In genomic region chr3:115832265-115832664, GRCh38 we compare ENCODE assay signal across 20 cellular contexts.
"Had no signal": no experiment of that assay in that cellular context is flagged by ENCODE, and none has a peak within 500 bp of the region (broad histone marks: within the 10 kb centered on the region; RNA-seq: fewer than 3 reads in every experiment).

No MANE protein-coding gene starts in this region.

- FAIRE-seq: endothelial cell of umbilical vein, pancreas, TTC549 had no signal

- H3K4me3 ChIP-seq: cardiac muscle cell, esophagus muscularis mucosa, heart right ventricle, pancreas, sigmoid colon, spleen, thyroid gland had no signal

- H3K36me3 ChIP-seq: cardiac muscle cell, esophagus muscularis mucosa, heart right ventricle, pancreas, sigmoid colon, spleen, thyroid gland had no signal

- ATAC-seq: activated CD4-positive, alpha-beta T cell treated with anti-CD3 and anti-CD28 coated beads for 36 hours; heart right ventricle; left ventricle myocardium superior; naive thymus-derived CD4-positive, alpha-beta T cell; pancreas; WTC11 had no signal

- H3K9me3 ChIP-seq: esophagus muscularis mucosa, heart right ventricle, pancreas, sigmoid colon, spleen, thyroid gland had no signal

- H3K27ac ChIP-seq: cardiac muscle cell, esophagus muscularis mucosa, heart right ventricle, pancreas, sigmoid colon, spleen, thyroid gland had no signal

- DNase-seq: activated CD4-positive, alpha-beta T cell treated with anti-CD3 and anti-CD28 coated beads for 36 hours; activated CD4-positive, alpha-beta T cell treated with anti-CD3 and anti-CD28 coated beads, Interleukin-2, amount 50 U/mL, for 48 hours; activated naive CD8-positive, alpha-beta T cell treated with anti-CD3 and anti-CD28 coated beads for 36 hours; amniotic stem cell; dermis blood vessel endothelial cell; effector memory CD4-positive, alpha-beta T cell; heart right ventricle; immature natural killer cell; left ventricle myocardium superior; naive thymus-derived CD4-positive, alpha-beta T cell; pancreas; sigmoid colon; spleen; stimulated activated naive CD4-positive, alpha-beta T cell treated with Interleukin-2 at 50 U/mL for 16 hours; thyroid gland had no signal

- H3K27me3 ChIP-seq: cardiac muscle cell, esophagus muscularis mucosa, heart right ventricle, pancreas, sigmoid colon, spleen, thyroid gland had no signal

- H3K4me1 ChIP-seq: pancreas had no signal
